Comparison of ENCODE assay signal across 8 cellular contexts in the genomic region with DNA sequence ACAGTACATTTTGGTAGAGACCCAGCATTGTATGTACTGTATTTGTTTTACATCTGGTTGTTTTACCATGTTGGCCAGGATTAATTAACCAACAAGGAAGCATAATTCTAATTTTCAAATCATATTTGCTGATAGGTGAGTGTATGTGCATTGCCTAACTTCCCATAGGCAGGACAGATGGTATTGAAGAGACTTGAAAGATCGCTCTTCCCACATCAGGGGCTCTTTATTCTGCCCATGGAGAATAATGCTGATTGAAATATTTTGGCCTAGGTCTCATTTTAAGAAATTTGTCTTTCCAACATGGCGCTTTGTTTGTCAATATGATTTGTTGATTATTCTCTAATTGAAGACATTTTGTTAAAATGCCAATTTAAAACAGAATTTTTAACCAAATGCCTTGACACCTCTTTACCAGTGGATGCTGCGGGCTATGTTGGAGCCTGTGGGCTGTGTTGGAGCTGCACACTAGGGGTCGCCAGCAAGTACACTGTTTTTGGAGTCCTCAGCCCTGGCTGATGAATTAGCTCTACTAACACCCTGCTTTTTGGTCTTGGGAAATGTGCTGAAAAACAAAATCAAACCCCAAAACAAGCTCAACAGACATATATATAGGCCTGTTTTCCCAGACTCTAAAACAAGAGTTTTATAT. TPM values are rescaled to one million over a fixed set of nuclear protein-coding genes. Genes with fewer than 3 reads are reported as not detected.
DNase-seq lines count a peak whose midpoint lies in the region; ATAC-seq, FAIRE-seq and TF ChIP-seq lines count a peak whose summit lies in the region.

No MANE protein-coding gene starts in this region.

- H3K4me1 Mint-ChIP-seq in endodermal cell (no peaks in the 10 kb centered on the region), osteocyte (ENCODE audit: unreplicated experiment) (peaks cover 12% of the 10 kb centered on the region)

- no peaks in the 10 kb centered on the region for H3K4me1 ChIP-seq in endodermal cell (ENCODE audit: control insufficient read depth, insufficient read depth, low read length)

- TF ChIP-seq CTCF in D721Med (IDR thresholded peaks at IDR 0.05; ENCODE audit: insufficient read depth, missing control alignments) (peak; percentile 72), endodermal cell (conservative IDR thresholded peaks at IDR 0.05) (peak; percentile 91), osteocyte (IDR thresholded peaks at IDR 0.05) (peak; percentile 70)

- no peak overlapping the region for H3K4me3 Mint-ChIP-seq in endodermal cell
- H3K4me3 Mint-ChIP-seq in osteocyte (ENCODE audit: unreplicated experiment) = no peak overlapping the region

- no peak for FAIRE-seq in D721Med (lab: Jason Lieb, UNC)

- peaks cover 17% of the 10 kb centered on the region for H3K36me3 ChIP-seq in endodermal cell (ENCODE audit: control insufficient read depth, insufficient read depth, low read length)

- no peaks in the 10 kb centered on the region for H3K9me3 ChIP-seq in endodermal cell (ENCODE audit: control insufficient read depth, low read length)

- H3K36me3 Mint-ChIP-seq in endodermal cell (ENCODE audit: low read depth) = peaks cover 2% of the 10 kb centered on the region
- H3K36me3 Mint-ChIP-seq in osteocyte (ENCODE audit: unreplicated experiment) = no peaks in the 10 kb centered on the region

- no peak overlapping the region for H3K27ac ChIP-seq in endodermal cell (ENCODE audit: low read depth, low read length)

- ATAC-seq in GM21367 (IDR thresholded peaks at IDR 0.05; ENCODE audit: unreplicated experiment) (peak; percentile 45), HG02840 (IDR thresholded peaks at IDR 0.05; ENCODE audit: low FRiP score, unreplicated experiment) (no peak)

- H3K9ac ChIP-seq in endodermal cell (ENCODE audit: extremely low read depth, low read length, poor library complexity, severe bottlenecking) = no peak overlapping the region

- H3K9me3 Mint-ChIP-seq in endodermal cell (no peaks in the 10 kb centered on the region), osteocyte (ENCODE audit: unreplicated experiment) (no peaks in the 10 kb centered on the region)

- no peak overlapping the region for H3K4me3 ChIP-seq in endodermal cell (ENCODE audit: low read length)

- DNase-seq in D721Med (ENCODE audit: insufficient read length, low spot score) (no peak), NCI-H526 treated with DMSO at 0.1 percent for 48 hours (lab: John Stamatoyannopoulos, UW) (peak; percentile 9), endodermal cell (peak; percentile 90), osteocyte (ENCODE audit: extremely low spot score, unreplicated experiment) (no peak), cerebellar nuclear complex (lab: John Stamatoyannopoulos, UW) (no peak), NCI-H2029 (lab: John Stamatoyannopoulos, UW) (no peak)

- WGBS in endodermal cell (ENCODE audit: insufficient coverage in 1 of 2, insufficient read length in 1 of 2), 2 experiments = 56% methylated on average over 4 of the region's 4 CpGs; no CpG with 5 or more reads in 1 of the 2 experiments

- no peak overlapping the region for H3K27ac Mint-ChIP-seq in endodermal cell
- no peak overlapping the region for H3K27ac Mint-ChIP-seq in osteocyte (ENCODE audit: unreplicated experiment)

- H3K27me3 ChIP-seq in endodermal cell (ENCODE audit: control insufficient read depth, insufficient read depth, low read length, poor library complexity, severe bottlenecking) = no peaks in the 10 kb centered on the region

- H3K27me3 Mint-ChIP-seq in endodermal cell (ENCODE audit: insufficient read depth) = no peaks in the 10 kb centered on the region
- H3K27me3 Mint-ChIP-seq in osteocyte (ENCODE audit: unreplicated experiment) = no peaks in the 10 kb centered on the region

RNA-seq across cellular contexts. Expression of gene P2RY12, which starts 5.3 kb away (rescaled TPM):
- total RNA-seq in endodermal cell = not detected
- polyA plus RNA-seq in endodermal cell (2013, experiment 1 of 2) = not detected
- not detected for polyA plus RNA-seq in endodermal cell (2013, experiment 2 of 2)
- total RNA-seq in osteocyte = not detected in 2 replicates

RNA-seq across cellular contexts. Expression of gene P2RY13, which starts 49.9 kb away (rescaled TPM):
- total RNA-seq in endodermal cell (not detected), osteocyte (not detected in 2 replicates)
- not detected for polyA plus RNA-seq in endodermal cell (2013, experiment 1 of 2)
- polyA plus RNA-seq in endodermal cell (2013, experiment 2 of 2) = not detected

Comparison
In these comparisons a context has a peak if more than half of its experiments do, and no peak if none do; other contexts are left out.
1. DNase-seq: peak in NCI-H526 treated with DMSO at 0.1 percent for 48 hours (single experiment) and endodermal cell (single experiment); none in D721Med (single experiment), osteocyte (single experiment), cerebellar nuclear complex (0 of 2) and NCI-H2029 (single experiment).
2. Peak in every context shown above with its lines, with median percentiles within 50 percentile points of each other: CTCF ChIP-seq.